ENCODE assay signal across 8 cellular contexts in the genomic region with DNA sequence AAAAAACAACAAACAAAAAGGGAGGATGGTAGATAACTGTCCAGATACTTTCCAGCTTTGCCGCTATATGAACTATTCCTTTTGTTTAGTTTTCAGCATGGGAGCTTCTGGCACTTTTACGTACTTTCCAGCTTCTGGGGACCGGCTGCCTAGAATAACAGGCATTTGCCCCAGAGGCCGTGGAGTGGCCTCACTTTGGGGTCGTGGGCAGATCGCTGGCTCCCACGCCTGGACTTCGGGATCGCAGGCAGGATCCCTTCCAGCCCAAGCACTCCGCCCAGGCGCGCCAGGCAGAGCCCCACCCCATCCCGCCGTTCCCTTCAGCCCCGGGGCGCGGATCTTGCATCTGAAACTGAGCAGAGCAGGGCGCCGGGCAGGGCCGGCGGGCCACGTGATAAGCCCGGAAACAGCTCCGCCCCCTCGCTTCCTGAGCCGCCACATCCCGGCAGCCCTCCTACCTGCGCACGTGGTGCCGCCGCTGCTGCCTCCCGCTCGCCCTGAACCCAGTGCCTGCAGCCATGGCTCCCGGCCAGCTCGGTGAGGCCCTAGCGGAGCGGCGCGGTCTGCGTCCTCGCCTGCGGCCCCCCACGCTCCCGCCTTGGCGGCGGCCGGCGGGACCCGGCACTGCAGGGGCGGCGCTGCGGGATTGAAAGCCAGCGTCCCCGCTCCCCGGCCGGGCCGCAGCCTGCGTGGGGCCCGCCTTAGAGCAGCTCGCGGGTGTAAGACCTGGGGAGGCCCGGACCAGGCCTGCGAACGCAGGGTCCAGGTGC. TPM values are rescaled to one million over a fixed set of nuclear protein-coding genes. Genes with fewer than 3 reads are reported as not detected.
DNase-seq lines count a peak whose midpoint lies in the region; ATAC-seq lines count a peak whose summit lies in the region.

Gene ATIC (plus strand): TSS at position 435 of the 770 bp plus-strand sequence. CDS start 84 bp downstream, at position 519.

- ATAC-seq in GM21529 (IDR thresholded peaks at IDR 0.05; ENCODE audit: unreplicated experiment): peak; percentile 97

- peaks cover 24 to 26% (median 25%) of the 10 kb centered on the region in 3 donors for H3K4me1 Mint-ChIP-seq in IgD-negative memory B cell

- peak within 1 kb of the TSS; percentile 43 for H3K27ac ChIP-seq in epithelial cell of prostate

- H3K4me3 Mint-ChIP-seq in IgD-negative memory B cell: peak within 1 kb of the TSS; percentile 90 to 98 (median 92)

- DNase-seq in DMS 273 treated with DMSO at 0.1 percent for 48 hours (lab: John Stamatoyannopoulos, UW): peak; percentile 92
- DNase-seq in OCI-M2 (lab: John Stamatoyannopoulos, UW; ENCODE audit: unreplicated experiment): peak; percentile 61
- peak; percentile 89 for DNase-seq in activated T-cell treated with anti-CD3 and anti-CD28 coated beads for 48 hours (ENCODE audit: low read depth)
- DNase-seq in epithelial cell of prostate (ENCODE audit: low read depth, low spot score): peak; percentile 76
- peak; percentile 94 for DNase-seq in mucosa of gallbladder (ENCODE audit: low spot score)
- peak; percentile 75 to 85 for DNase-seq in stimulated activated CD8-positive, alpha-beta memory T cell treated with anti-CD3 and anti-CD28 coated beads, Interleukin-4, amount 100 ng/mL, for 4 hours (ENCODE audit: low read depth in 2 of 2, low spot score in 1 of 2)

- H3K36me3 Mint-ChIP-seq in IgD-negative memory B cell: peaks cover 11% of the 10 kb centered on the region

- H3K27ac Mint-ChIP-seq in IgD-negative memory B cell: peak within 1 kb of the TSS; percentile 80 to 91 (median 87)

- H3K27me3 Mint-ChIP-seq in IgD-negative memory B cell: no peaks in the 10 kb centered on the region

- no peaks in the 10 kb centered on the region for H3K9me3 Mint-ChIP-seq in IgD-negative memory B cell

RNA-seq across cellular contexts. Expression of gene ATIC, which starts in this region (rescaled TPM):
- polyA plus RNA-seq in IgD-negative memory B cell: 137 TPM
- 62.8 TPM for total RNA-seq in mucosa of gallbladder

Comparison
In these comparisons a context has a peak if more than half of its experiments do, and no peak if none do; other contexts are left out.
1. Peak in every context shown above with its lines: DNase-seq, ATAC-seq and H3K27ac ChIP-seq.